Comparison of ENCODE assay signal across 1 cellular context in the genomic region with DNA sequence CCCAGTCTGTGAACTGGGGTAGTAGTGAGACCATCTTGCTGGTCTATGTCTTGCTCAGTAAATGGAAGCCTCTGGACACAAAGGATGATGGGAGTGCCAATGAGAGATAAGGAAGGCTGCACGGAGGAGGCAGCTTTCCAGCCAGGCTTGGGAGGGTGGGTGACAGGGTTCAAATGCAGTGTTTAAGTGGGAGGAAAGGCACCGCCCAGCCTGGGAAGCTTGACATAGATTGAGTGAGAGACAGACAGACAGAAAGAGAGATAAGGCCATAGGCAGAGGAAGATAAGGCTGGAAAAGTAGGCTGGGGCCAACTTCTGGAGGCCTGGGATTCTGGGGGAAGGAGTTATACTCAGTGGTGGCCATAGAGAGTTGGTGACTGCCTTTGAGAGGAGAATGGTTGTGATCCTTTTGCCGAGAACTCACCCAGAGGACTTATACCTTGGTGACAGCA.
TF ChIP-seq lines count a peak whose summit lies in the region.

No MANE protein-coding gene starts in this region.

TF ChIP-seq in H1, 55 proteins besides CTCF, POLR2A, EP300 and RAD21:
- TF ChIP-seq BACH1 (IDR thresholded peaks at IDR 0.05; ENCODE audit: low read length) (no peak), EZH2 (IDR thresholded peaks at IDR 0.05; ENCODE audit: low read depth, low read length, severe bottlenecking) (no peak)
